Comparison of ENCODE assay signal across 8 cellular contexts in the genomic region with DNA sequence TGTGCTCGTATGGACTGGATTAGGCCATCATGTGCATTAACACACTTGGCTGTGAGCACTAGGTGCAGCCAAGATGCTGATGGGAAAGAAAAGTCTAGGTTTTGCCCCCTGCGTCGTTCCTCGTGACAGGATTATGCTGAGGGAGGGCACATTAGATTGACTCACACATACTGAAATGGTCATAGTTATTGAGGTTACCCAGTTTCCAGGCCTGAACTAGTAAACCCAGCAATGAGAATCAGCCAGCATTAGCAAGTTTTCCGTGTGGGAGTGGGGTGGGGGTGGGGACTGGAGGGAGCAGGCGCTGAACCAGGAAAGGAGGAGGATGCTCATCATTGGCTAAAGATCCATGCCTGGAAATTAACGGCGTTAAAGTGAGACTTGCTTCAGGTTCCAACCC.
DNase-seq lines count a peak whose midpoint lies in the region; ATAC-seq, FAIRE-seq and TF ChIP-seq lines count a peak whose summit lies in the region.

No MANE protein-coding gene starts in this region.

- DNase-seq in AG20443 (ENCODE audit: low spot score) (peak; percentile 22), SIG-M5 (lab: John Stamatoyannopoulos, UW) (peak; percentile 25), fibroblast of gingiva (ENCODE audit: low read depth) (peak; percentile 61), osteoblast (ENCODE audit: insufficient read length, low spot score, missing footprints) (peak; percentile 52), D721Med (ENCODE audit: insufficient read length, low spot score) (no peak), NCI-H2227 (lab: John Stamatoyannopoulos, UW; ENCODE audit: unreplicated experiment) (no peak), NCI-H1105 (lab: John Stamatoyannopoulos, UW) (no peak)

- H3K79me2 ChIP-seq in osteoblast (ENCODE audit: insufficient read depth, low read length), result no peaks in the 10 kb centered on the region

- H3K9me3 ChIP-seq in osteoblast (ENCODE audit: low read depth, low read length), result no peaks in the 10 kb centered on the region

- H3K4me1 ChIP-seq in osteoblast (ENCODE audit: insufficient read depth, low read length), result peaks cover 25% of the 10 kb centered on the region

- H3K4me2 ChIP-seq in osteoblast (ENCODE audit: insufficient read depth, low read length), result peak overlapping the region; percentile 66

- H4K20me1 ChIP-seq in osteoblast (ENCODE audit: insufficient read depth, low read length), result no peaks in the 10 kb centered on the region

- H3K27me3 ChIP-seq in osteoblast (ENCODE audit: insufficient read depth, low read length), result no peaks in the 10 kb centered on the region

- H2AFZ ChIP-seq in osteoblast (ENCODE audit: low read length), result no peak overlapping the region

- no peaks in the 10 kb centered on the region for H3K36me3 ChIP-seq in osteoblast (ENCODE audit: insufficient read depth, low read length)

- peak overlapping the region; percentile 47 for H3K27ac ChIP-seq in osteoblast (ENCODE audit: low read depth, low read length)

- ATAC-seq in HG03139 (IDR thresholded peaks at IDR 0.05; ENCODE audit: unreplicated experiment), result no peak

- TF ChIP-seq CTCF in osteoblast (IDR thresholded peaks at IDR 0.05; ENCODE audit: extremely low read depth, low read depth, low read length), result no peak
- TF ChIP-seq CTCF in D721Med (IDR thresholded peaks at IDR 0.05; ENCODE audit: insufficient read depth, missing control alignments), result no peak

- FAIRE-seq in D721Med (lab: Jason Lieb, UNC), result no peak

- no peak overlapping the region for H3K4me3 ChIP-seq in osteoblast (ENCODE audit: insufficient read depth, low read length)

Comparison
In these comparisons a context has a peak if more than half of its experiments do, and no peak if none do; other contexts are left out.
1. DNase-seq: peak in AG20443 (single experiment), SIG-M5 (single experiment), fibroblast of gingiva (single experiment) and osteoblast (single experiment); none in D721Med (single experiment), NCI-H2227 (single experiment) and NCI-H1105 (single experiment).